ENCODE assay signal across 16 cellular contexts in genomic region chr6:80331522-80331921, GRCh38.
DNase-seq lines count a peak whose midpoint lies in the region; ATAC-seq, FAIRE-seq and TF ChIP-seq lines count a peak whose summit lies in the region.
"Had no signal": no experiment of that assay in that cellular context is flagged by ENCODE, and none has a peak within 500 bp of the region (broad histone marks: within the 10 kb centered on the region; RNA-seq: fewer than 3 reads in every experiment).

No MANE protein-coding gene starts in this region.

- H3K4me3 Mint-ChIP-seq in neural crest cell = peak overlapping the region; percentile 35
- no peak overlapping the region for H3K4me3 Mint-ChIP-seq in activated CD8-positive, alpha-beta T cell treated with anti-CD3 and anti-CD28 coated beads for 36 hours
- H3K4me3 Mint-ChIP-seq: activated B cell treated with CpG ODN at 0.5 μM for 24 hours had no signal

- intact Hi-C loops in activated CD8-positive, alpha-beta T cell treated with anti-CD3 and anti-CD28 coated beads for 36 hours (cut with micrococcal nuclease) = loop anchor here (10.0 kb wide), 1 partner anchor 1423 kb away; the partner anchor contains the start of gene TENT5A

- no peak for TF ChIP-seq CTCF in neural crest cell (conservative IDR thresholded peaks at IDR 0.05)
- no peak for TF ChIP-seq CTCF in activated CD8-positive, alpha-beta T cell treated with anti-CD3 and anti-CD28 coated beads for 36 hours (IDR thresholded peaks at IDR 0.05)

- H3K27ac ChIP-seq in HUES6 (ENCODE audit: low read depth, low read length) = no peak overlapping the region
- H3K27ac ChIP-seq: body of pancreas, left ventricle myocardium inferior, Peyer's patch had no signal

- peak overlapping the region; percentile 22; the same call in 1 of the 2 replicates for H3K4me3 ChIP-seq in HUES6 (ENCODE audit: low read depth, low read length)
- H3K4me3 ChIP-seq: body of pancreas, GM12878, left ventricle myocardium inferior, Peyer's patch had no signal

- CTCF ChIA-PET in activated CD8-positive, alpha-beta T cell treated with anti-CD3 and anti-CD28 coated beads for 36 hours (lab: Charles Lee) = interaction anchor here (1.2 to 1.7 kb wide), 3 partner anchors 8 to 117 kb away, joined by 3 to 4 read pairs (median 4); no protein-coding TSS in a partner anchor

- no peak for ATAC-seq in activated CD8-positive, alpha-beta T cell treated with anti-CD3 and anti-CD28 coated beads for 36 hours
- no peak for ATAC-seq in HG02642 (IDR thresholded peaks at IDR 0.05; ENCODE audit: poor library complexity, unreplicated experiment)
- ATAC-seq: body of pancreas, GM12878 had no signal

- H3K4me1 Mint-ChIP-seq in neural crest cell = peaks cover 92% of the 10 kb centered on the region
- H3K4me1 Mint-ChIP-seq in activated CD8-positive, alpha-beta T cell treated with anti-CD3 and anti-CD28 coated beads for 36 hours (ENCODE audit: low read depth) = no peaks in the 10 kb centered on the region
- H3K4me1 Mint-ChIP-seq: activated B cell treated with CpG ODN at 0.5 μM for 24 hours had no signal

- no peaks in the 10 kb centered on the region for H3K9me3 ChIP-seq in HUES6 (ENCODE audit: control insufficient read depth, insufficient read depth, low read depth, low read length)
- H3K9me3 ChIP-seq: body of pancreas, left ventricle myocardium inferior, Peyer's patch had no signal

- POLR2A ChIA-PET in activated CD8-positive, alpha-beta T cell treated with anti-CD3 and anti-CD28 coated beads for 36 hours (lab: Charles Lee) = no interaction called here

- H3K9me3 Mint-ChIP-seq in neural crest cell = no peaks in the 10 kb centered on the region
- no peaks in the 10 kb centered on the region for H3K9me3 Mint-ChIP-seq in activated CD8-positive, alpha-beta T cell treated with anti-CD3 and anti-CD28 coated beads for 36 hours
- H3K9me3 Mint-ChIP-seq: activated B cell treated with CpG ODN at 0.5 μM for 24 hours had no signal

- no peak for FAIRE-seq in GM19239 (lab: Jason Lieb, UNC)
- FAIRE-seq: GM12878 had no signal

- peaks cover 69% of the 10 kb centered on the region for H3K4me1 ChIP-seq in HUES6 (ENCODE audit: control insufficient read depth, insufficient read depth, low read length)
- H3K4me1 ChIP-seq: body of pancreas, Peyer's patch had no signal

- H3K36me3 ChIP-seq in HUES6 (ENCODE audit: control insufficient read depth, insufficient read depth, low read length) = no peaks in the 10 kb centered on the region
- H3K36me3 ChIP-seq: left ventricle myocardium inferior, Peyer's patch had no signal

- no peaks in the 10 kb centered on the region for H3K27me3 ChIP-seq in HUES6 (ENCODE audit: control insufficient read depth, insufficient read depth, low read length)
- H3K27me3 ChIP-seq: body of pancreas, Peyer's patch had no signal

- no peaks in the 10 kb centered on the region for H3K27me3 Mint-ChIP-seq in neural crest cell (ENCODE audit: low read depth)
- no peaks in the 10 kb centered on the region for H3K27me3 Mint-ChIP-seq in activated CD8-positive, alpha-beta T cell treated with anti-CD3 and anti-CD28 coated beads for 36 hours
- H3K27me3 Mint-ChIP-seq: activated B cell treated with CpG ODN at 0.5 μM for 24 hours, progenitor cell of endocrine pancreas had no signal

- H3K27ac Mint-ChIP-seq in neural crest cell (ENCODE audit: unreplicated experiment) = peak overlapping the region; percentile 44
- no peak overlapping the region for H3K27ac Mint-ChIP-seq in activated CD8-positive, alpha-beta T cell treated with anti-CD3 and anti-CD28 coated beads for 36 hours
- H3K27ac Mint-ChIP-seq: activated B cell treated with CpG ODN at 0.5 μM for 24 hours, progenitor cell of endocrine pancreas had no signal

- no peak overlapping the region for H3K9ac ChIP-seq in HUES6 (ENCODE audit: low read length)

- DNase-seq in NCI-H2029 treated with DMSO at 0.1 percent for 48 hours (lab: John Stamatoyannopoulos, UW) (peak; percentile 69), NCI-H748 (lab: John Stamatoyannopoulos, UW; ENCODE audit: unreplicated experiment) (peak; percentile 96), neural crest cell (ENCODE audit: low read depth, low spot score) (no peak), GM19239 (ENCODE audit: insufficient read length, low spot score) (no peak)
- DNase-seq in activated CD8-positive, alpha-beta T cell treated with anti-CD3 and anti-CD28 coated beads for 36 hours = no peak
- DNase-seq: activated B cell treated with CpG ODN at 0.5 μM for 24 hours; activated naive CD4-positive, alpha-beta T cell treated with anti-CD3 and anti-CD28 coated beads, Interleukin-2, amount 50 U/mL, for 16 hours; body of pancreas; C1 segment of cervical spinal cord; hippocampal formation; left ventricle myocardium inferior; Peyer's patch had no signal

- no peaks in the 10 kb centered on the region for H3K36me3 Mint-ChIP-seq in neural crest cell (ENCODE audit: low read depth)
- no peaks in the 10 kb centered on the region for H3K36me3 Mint-ChIP-seq in activated CD8-positive, alpha-beta T cell treated with anti-CD3 and anti-CD28 coated beads for 36 hours (ENCODE audit: low read depth)

Comparison
In these comparisons a context has a peak if more than half of its experiments do, and no peak if none do; other contexts are left out.
1. DNase-seq: peak in NCI-H2029 treated with DMSO at 0.1 percent for 48 hours (single experiment) and NCI-H748 (single experiment); none in neural crest cell (single experiment), activated CD8-positive, alpha-beta T cell treated with anti-CD3 and anti-CD28 coated beads for 36 hours (single experiment) and GM19239 (single experiment).